ENCODE assay signal across 10 cellular contexts in genomic region chrX:27336466-27337091, GRCh38.
DNase-seq lines count a peak whose midpoint lies in the region; ATAC-seq, FAIRE-seq and TF ChIP-seq lines count a peak whose summit lies in the region.
"Had no signal": no experiment of that assay in that cellular context is flagged by ENCODE, and none has a peak within 500 bp of the region (broad histone marks: within the 10 kb centered on the region; RNA-seq: fewer than 3 reads in every experiment).

No MANE protein-coding gene starts in this region.

- TF ChIP-seq EP300 in H1 (IDR thresholded peaks at IDR 0.05; ENCODE audit: borderline replicate concordance in 1 of 2, low read depth in 2 of 2, low read length in 2 of 2) = no peak

- H3K27me3 ChIP-seq in BE2C (no peaks in the 10 kb centered on the region), H1 (replicated peaks in 1 of 4; ENCODE audit: control insufficient read depth in 3 of 4, extremely low read depth in 1 of 4, insufficient read depth in 3 of 4, low read length in 3 of 4) (no peaks in the 10 kb centered on the region)

- H2AFZ ChIP-seq in H1 (ENCODE audit: low read length) = no peak overlapping the region

- H3K4me1 ChIP-seq in BE2C (no peaks in the 10 kb centered on the region), H1 (replicated peaks in 1 of 4; ENCODE audit: control insufficient read depth in 3 of 4, insufficient read depth in 4 of 4, low read length in 3 of 4) (no peaks in the 10 kb centered on the region)

- CTCF ChIA-PET in H1 (lab: Charles Lee; ENCODE audit: partially characterized antibody) = interaction anchor here (0.6 to 1.4 kb wide), 6 partner anchors 11 to 536 kb away, joined by 3 to 5 read pairs (median 3); no protein-coding TSS in a partner anchor

- no peak overlapping the region for H3K9ac ChIP-seq in H1 (replicated peaks in 1 of 4; ENCODE audit: extremely low read depth in 1 of 4, low read depth in 3 of 4, low read length in 3 of 4)

- no peaks in the 10 kb centered on the region for H3K23me2 ChIP-seq in H1 (ENCODE audit: low read depth, low read length)

- H3K4me3 ChIP-seq in BE2C (ENCODE audit: low read depth, low read length) (no peak overlapping the region), H1 (ENCODE audit: extremely low read depth in 1 of 4, insufficient read depth in 2 of 4, low read depth in 3 of 4, low read length in 4 of 4) (no peak overlapping the region)

- H2AK5ac ChIP-seq in H1 (ENCODE audit: low read depth, low read length) = no peak overlapping the region

- H3K4ac ChIP-seq in H1 (replicated peaks; ENCODE audit: insufficient read length, low read depth, low read length) = no peak overlapping the region

- no peak overlapping the region for H3K27ac ChIP-seq in H1 (ENCODE audit: low read depth, low read length)

- no peak for TF ChIP-seq POLR2A in H1 (IDR thresholded peaks at IDR 0.05; ENCODE audit: control extremely low read depth in 1 of 2, low read depth in 2 of 2, low read length in 2 of 2)

- H3K36me3 ChIP-seq in BE2C = no peaks in the 10 kb centered on the region
- H3K36me3 ChIP-seq in H1 (ENCODE audit: control insufficient read depth in 2 of 4, insufficient read depth in 4 of 4, low read length in 3 of 4) = no peaks in the 10 kb centered on the region

- H3K23ac ChIP-seq in H1 (ENCODE audit: insufficient read length) = no peak overlapping the region

- peak; percentile 71 for FAIRE-seq in H1 (lab: Jason Lieb, UNC)

- H4K5ac ChIP-seq in H1 (ENCODE audit: insufficient read length, low read depth, low read length) = no peak overlapping the region

- peak; percentile 56 to 65 for TF ChIP-seq RAD21 in H1 (IDR thresholded peaks at IDR 0.05 in 1 of 2, conservative IDR thresholded peaks at IDR 0.05 in 1 of 2; ENCODE audit: low read depth in 2 of 2, low read length in 2 of 2)

- no peak overlapping the region for H3K4me2 ChIP-seq in H1 (ENCODE audit: insufficient read depth in 1 of 2, low read depth in 2 of 2, low read length in 2 of 2)

- no peak overlapping the region for H2BK15ac ChIP-seq in H1 (ENCODE audit: low read length)

- peak; percentile 65 for TF ChIP-seq CTCF in BE2C (IDR thresholded peaks at IDR 0.05; ENCODE audit: low read depth, low read length)
- peak; percentile 46 to 74 (median 54) for TF ChIP-seq CTCF in H1 (IDR thresholded peaks at IDR 0.05; ENCODE audit: control extremely low read depth in 1 of 3, insufficient read depth in 1 of 3, low read depth in 1 of 3, low read length in 3 of 3)
- TF ChIP-seq CTCF in neural crest cell (conservative IDR thresholded peaks at IDR 0.05) = peak; percentile 80

- no peaks in the 10 kb centered on the region for H3K4me1 Mint-ChIP-seq in neural crest cell
- H3K4me1 Mint-ChIP-seq: IgD-negative memory B cell, memory B cell had no signal

- H3K18ac ChIP-seq in H1 (ENCODE audit: extremely low read depth, low read length) = no peak overlapping the region

- H3K9me3 ChIP-seq in BE2C (no peaks in the 10 kb centered on the region), H1 (ENCODE audit: insufficient read depth in 2 of 2, low read depth in 1 of 2, low read length in 1 of 2) (no peaks in the 10 kb centered on the region)

- H2BK5ac ChIP-seq in H1 (ENCODE audit: low read depth, low read length) = no peak overlapping the region

- no peaks in the 10 kb centered on the region for H3K27me3 Mint-ChIP-seq in neural crest cell (ENCODE audit: low read depth)
- H3K27me3 Mint-ChIP-seq: IgD-negative memory B cell, memory B cell had no signal

- no peak overlapping the region for H2BK120ac ChIP-seq in H1 (replicated peaks; ENCODE audit: low read depth, low read length)

- H3K4me3 Mint-ChIP-seq in neural crest cell = no peak overlapping the region
- H3K4me3 Mint-ChIP-seq: IgD-negative memory B cell, memory B cell had no signal

- no peak overlapping the region for H2BK20ac ChIP-seq in H1 (ENCODE audit: low read length)

- ATAC-seq in GM18511 (IDR thresholded peaks at IDR 0.05; ENCODE audit: unreplicated experiment) (peak; percentile 81), GM19452 (IDR thresholded peaks at IDR 0.05; ENCODE audit: unreplicated experiment) (no peak), GM21390 (IDR thresholded peaks at IDR 0.05; ENCODE audit: unreplicated experiment) (no peak)

- H3K79me2 ChIP-seq in H1 (ENCODE audit: control insufficient read depth in 1 of 2, insufficient read depth in 2 of 2, low read length in 2 of 2) = no peaks in the 10 kb centered on the region

- no peak overlapping the region for H4K8ac ChIP-seq in H1 (ENCODE audit: extremely low read depth, insufficient read depth, low read length)

- no peak overlapping the region for H2BK12ac ChIP-seq in H1 (ENCODE audit: low read depth, low read length)

- H3K9me3 Mint-ChIP-seq in neural crest cell = peaks cover 3% of the 10 kb centered on the region
- H3K9me3 Mint-ChIP-seq: memory B cell had no signal

- H3K36me3 Mint-ChIP-seq in neural crest cell (ENCODE audit: low read depth) = no peaks in the 10 kb centered on the region
- H3K36me3 Mint-ChIP-seq: IgD-negative memory B cell, memory B cell had no signal

- WGBS in H1 (ENCODE audit: extremely low coverage in 1 of 2, insufficient coverage in 1 of 2, insufficient read length in 1 of 2, insufficient replicate concordance in 2 of 2, low coverage in 1 of 2, low lambda C conversion rate in 2 of 2, missing lambda C conversion rate in 1 of 2), 2 experiments = 42% methylated on average over 5 of the region's 9 CpGs; no CpG with 5 or more reads in 1 of the 2 experiments

- no peak overlapping the region for H4K91ac ChIP-seq in H1 (replicated peaks; ENCODE audit: insufficient read length, low read length)

- no peak overlapping the region for H3K56ac ChIP-seq in H1 (replicated peaks; ENCODE audit: insufficient read length, low read depth, low read length)

- peak; percentile 33 for DNase-seq in BE2C
- peak; percentile 18 for DNase-seq in LoVo (ENCODE audit: low spot score)
- peak; percentile 1 for DNase-seq in T1000 (lab: John Stamatoyannopoulos, UW)
- DNase-seq in H1 (ENCODE audit: low read depth in 1 of 2, low spot score in 2 of 2) = peak; percentile 3 to 61
- peak; percentile 49 for DNase-seq in neural crest cell (ENCODE audit: low read depth, low spot score)

- no peak overlapping the region for H3K27ac Mint-ChIP-seq in neural crest cell (ENCODE audit: unreplicated experiment)
- H3K27ac Mint-ChIP-seq: IgD-negative memory B cell, memory B cell had no signal

- H4K20me1 ChIP-seq in H1 (replicated peaks in 1 of 2; ENCODE audit: control insufficient read depth in 1 of 2, insufficient read depth in 2 of 2, low read length in 2 of 2) = no peaks in the 10 kb centered on the region

- no peaks in the 10 kb centered on the region for H3K79me1 ChIP-seq in H1 (ENCODE audit: low read depth, low read length)

- POLR2A ChIA-PET in H1 (lab: Charles Lee; ENCODE audit: partially characterized antibody) = no interaction called here

- H3K14ac ChIP-seq in H1 (ENCODE audit: insufficient read length) = no peak overlapping the region

TF ChIP-seq in H1, 55 proteins besides CTCF, POLR2A, EP300 and RAD21:
- TF ChIP-seq JUN (IDR thresholded peaks at IDR 0.05; ENCODE audit: low read depth, low read length) = no peak
- no peak for TF ChIP-seq EZH2 (IDR thresholded peaks at IDR 0.05; ENCODE audit: low read depth, low read length, severe bottlenecking)
- no peak for TF ChIP-seq FOSL1 (IDR thresholded peaks at IDR 0.05; ENCODE audit: insufficient read depth, low read depth, low read length)
- TF ChIP-seq BRCA1 (IDR thresholded peaks at IDR 0.05; ENCODE audit: low read depth, low read length) = no peak
- no peak for TF ChIP-seq TAF1 (IDR thresholded peaks at IDR 0.05; ENCODE audit: low read depth, low read length)
- no peak for TF ChIP-seq RBBP5 (IDR thresholded peaks at IDR 0.05; ENCODE audit: borderline replicate concordance, low read depth, low read length)
- TF ChIP-seq MAX (IDR thresholded peaks at IDR 0.05) = peak; percentile 55; the same call in 1 of the 2 replicates
- no peak for TF ChIP-seq ASH2L (IDR thresholded peaks at IDR 0.05; ENCODE audit: low read length)
- TF ChIP-seq TEAD4 (IDR thresholded peaks at IDR 0.05; ENCODE audit: low read depth, low read length) = peak; percentile 43; the same call in 1 of the 2 replicates
- TF ChIP-seq TCF12 (IDR thresholded peaks at IDR 0.05; ENCODE audit: low read depth, low read length) = no peak
